In genomic region chr19:46731584-46731983, GRCh38 we compare ENCODE assay signal across 5 cellular contexts. TPM values are rescaled to one million over a fixed set of nuclear protein-coding genes. Genes with fewer than 3 reads are reported as not detected.
A peak's percentile ranks its signal among the peaks of the same experiment; 100 is the strongest.
DNase-seq lines count a peak whose midpoint lies in the region; ATAC-seq, FAIRE-seq and TF ChIP-seq lines count a peak whose summit lies in the region.
"Had no signal": no experiment of that assay in that cellular context is flagged by ENCODE, and none has a peak within 500 bp of the region (broad histone marks: within the 10 kb centered on the region; RNA-seq: fewer than 3 reads in every experiment).

No MANE protein-coding gene starts in this region.

- peak; percentile 79 for DNase-seq in ELR (ENCODE audit: low read depth)
- no peak for DNase-seq in bronchial epithelial cell (ENCODE audit: low read depth)
- DNase-seq in NCI-H1048 (lab: John Stamatoyannopoulos, UW), result no peak
- DNase-seq: activated naive CD4-positive, alpha-beta T cell treated with Interleukin-2 at 50 U/mL for 16 hours had no signal

- H3K36me3 ChIP-seq in bronchial epithelial cell (ENCODE audit: control insufficient read depth, insufficient read depth, low read length), result peaks cover 54% of the 10 kb centered on the region

- peak; percentile 23 for FAIRE-seq in bronchial epithelial cell (lab: Jason Lieb, UNC)

- no peak for TF ChIP-seq CTCF in bronchial epithelial cell (IDR thresholded peaks at IDR 0.05; ENCODE audit: insufficient read depth, low read length, severe bottlenecking)

- ATAC-seq in GM18868 (IDR thresholded peaks at IDR 0.05; ENCODE audit: unreplicated experiment), result no peak

- H3K27me3 ChIP-seq in bronchial epithelial cell (ENCODE audit: control insufficient read depth, insufficient read depth, low read length), result no peaks in the 10 kb centered on the region

- no peak overlapping the region for H3K4me3 ChIP-seq in bronchial epithelial cell (ENCODE audit: low read depth, low read length)

RNA-seq across cellular contexts. Expression of gene FKRP, which starts 14.3 kb away (rescaled TPM):
- 5.8 and 9.9 TPM in 2 replicates for total RNA-seq in bronchial epithelial cell

RNA-seq across cellular contexts. Expression of gene STRN4, which starts 14.7 kb away (rescaled TPM):
- total RNA-seq in bronchial epithelial cell, result 60.3 and 90.6 TPM in 2 replicates

RNA-seq across cellular contexts. Expression of gene PRKD2, which starts 14.7 kb away (rescaled TPM):
- total RNA-seq in bronchial epithelial cell, result 18.8 and 24.5 TPM in 2 replicates

RNA-seq across cellular contexts. Expression of gene SLC1A5, which starts 56.8 kb away (rescaled TPM):
- total RNA-seq in bronchial epithelial cell, result 236 and 266 TPM in 2 replicates
